ENCODE assay signal across 11 cellular contexts in genomic region chr10:124738441-124738840, GRCh38. TPM values are rescaled to one million over a fixed set of nuclear protein-coding genes. Genes with fewer than 3 reads are reported as not detected.
A peak's percentile ranks its signal among the peaks of the same experiment; 100 is the strongest.
DNase-seq lines count a peak whose midpoint lies in the region; ATAC-seq, FAIRE-seq and TF ChIP-seq lines count a peak whose summit lies in the region.
"Had no signal": no experiment of that assay in that cellular context is flagged by ENCODE, and none has a peak within 500 bp of the region (broad histone marks: within the 10 kb centered on the region; RNA-seq: fewer than 3 reads in every experiment).

No MANE protein-coding gene starts in this region.

- no peak for ATAC-seq in GM23338
- ATAC-seq in T-helper 17 cell = no peak

- no peak for TF ChIP-seq CTCF in GM23338 (conservative IDR thresholded peaks at IDR 0.05; ENCODE audit: low read depth in 2 of 2)
- TF ChIP-seq CTCF in stomach (IDR thresholded peaks at IDR 0.05) = no peak

- no peak for TF ChIP-seq POLR2A in stomach (IDR thresholded peaks at IDR 0.05)

- H3K36me3 Mint-ChIP-seq in GM23338 (ENCODE audit: low read depth) (no peaks in the 10 kb centered on the region), T-helper 17 cell (ENCODE audit: low read depth) (peaks cover 2% of the 10 kb centered on the region), immature natural killer cell (peaks cover 0 to 9% (median 4%) of the 10 kb centered on the region in 3 donors)

- H3K36me3 ChIP-seq in GM23338 (ENCODE audit: insufficient read depth) = no peaks in the 10 kb centered on the region
- H3K36me3 ChIP-seq in stomach = no peaks in the 10 kb centered on the region
- H3K36me3 ChIP-seq: ascending aorta had no signal

- FAIRE-seq in GM19239 (lab: Jason Lieb, UNC) = no peak

- TF ChIP-seq EP300 in stomach (IDR thresholded peaks at IDR 0.05) = no peak

- H3K4me3 ChIP-seq in GM23338 (no peak overlapping the region), stomach (no peak overlapping the region)
- H3K4me3 ChIP-seq: ascending aorta had no signal

- H2AFZ ChIP-seq in GM23338 = no peak overlapping the region

- no peaks in the 10 kb centered on the region for H3K9me2 ChIP-seq in GM23338 (ENCODE audit: insufficient read depth)

- peak overlapping the region; percentile 44; the same call in 1 of the 2 replicates for H3K4me2 ChIP-seq in GM23338

- H3K79me2 ChIP-seq in GM23338 (replicated peaks; ENCODE audit: insufficient read depth) = peaks cover 24% of the 10 kb centered on the region

- H3K4me1 Mint-ChIP-seq in GM23338 (peaks cover 69% of the 10 kb centered on the region), T-helper 17 cell (peaks cover 83% of the 10 kb centered on the region), immature natural killer cell (peaks cover 94 to 95% of the 10 kb centered on the region in 2 donors)

- peaks cover 32% of the 10 kb centered on the region for H4K20me1 ChIP-seq in GM23338 (replicated peaks; ENCODE audit: insufficient read depth)

- DNase-seq in GM23338 (ENCODE audit: low spot score) (no peak), T-helper 17 cell (no peak), immature natural killer cell (no peak), stomach (no peak), NCI-H2227 (lab: John Stamatoyannopoulos, UW; ENCODE audit: unreplicated experiment) (no peak), midbrain (lab: John Stamatoyannopoulos, UW) (no peak), GM19239 (ENCODE audit: insufficient read length, low spot score) (no peak), COLO668 (lab: John Stamatoyannopoulos, UW; ENCODE audit: unreplicated experiment) (no peak)
- DNase-seq: stimulated activated CD4-positive, alpha-beta T cell treated with anti-CD3 and anti-CD28 coated beads, Interleukin-12 subunit alpha, Interleukin-12 subunit beta, amount 100 ng/mL, for 4 hours had no signal

- H3K27me3 Mint-ChIP-seq in GM23338 (ENCODE audit: insufficient read depth, low read depth, poor library complexity) (peaks cover 37% of the 10 kb centered on the region), T-helper 17 cell (no peaks in the 10 kb centered on the region), immature natural killer cell (ENCODE audit: low read depth in 3 of 3) (peaks cover 14 to 37% (median 33%) of the 10 kb centered on the region in 3 donors)

- H3K4me3 Mint-ChIP-seq in GM23338 (no peak overlapping the region; the same call in 2 of the 3 replicates), T-helper 17 cell (peak overlapping the region; percentile 39), immature natural killer cell (peak overlapping the region; percentile 4 to 99 (median 95))

- no peak overlapping the region for H3K27ac ChIP-seq in GM23338 (ENCODE audit: low read depth)
- H3K27ac ChIP-seq in stomach = peak overlapping the region in 4 of 5 donors; percentile 72 to 94 (median 86)

- H3K27ac Mint-ChIP-seq in GM23338 = no peak overlapping the region
- H3K27ac Mint-ChIP-seq in T-helper 17 cell = peak overlapping the region; percentile 100
- peak overlapping the region; percentile 95 to 99 (median 96) for H3K27ac Mint-ChIP-seq in immature natural killer cell

- no peaks in the 10 kb centered on the region for H3K9me3 Mint-ChIP-seq in GM23338
- no peaks in the 10 kb centered on the region for H3K9me3 Mint-ChIP-seq in immature natural killer cell
- H3K9me3 Mint-ChIP-seq: T-helper 2 cell treated with Interferon-gamma antibody and Interleukin-4, amounts not matched to agents 5 μg/mL and 100 μg/mL, for 36 hours had no signal

- WGBS in stomach, 5 donors = 51 to 79% (median 69%) methylated on average over 5 to 6 of the region's 6 CpGs

- H3K9me3 ChIP-seq in T-helper 17 cell (ENCODE audit: control insufficient read depth, low read length, poor library complexity, severe bottlenecking) = no peaks in the 10 kb centered on the region
- H3K9me3 ChIP-seq in stomach = no peaks in the 10 kb centered on the region
- H3K9me3 ChIP-seq: ascending aorta had no signal

- intact Hi-C loops in stomach (cut with DNase I; ENCODE audit: low total_unique reads) = loop anchor here (10.0 kb wide), 1 partner anchor 104 kb away; no protein-coding TSS in a partner anchor

- H3F3A ChIP-seq in GM23338 (replicated peaks; ENCODE audit: low read depth) = 0 out of 2 replicates have a peak, but pooled peaks cover 3% of the 10 kb centered on the region

- peaks cover 28% of the 10 kb centered on the region for H3K27me3 ChIP-seq in GM23338 (ENCODE audit: insufficient read depth)
- no peaks in the 10 kb centered on the region for H3K27me3 ChIP-seq in stomach
- H3K27me3 ChIP-seq: ascending aorta had no signal

- H3K4me1 ChIP-seq in GM23338 (ENCODE audit: insufficient read depth) (peaks cover 57% of the 10 kb centered on the region), stomach (peaks cover 84 to 100% (median 98%) of the 10 kb centered on the region in 4 donors)

TF ChIP-seq in GM23338, 12 proteins besides CTCF, POLR2A, EP300 and RAD21 (continues in another document):
- TF ChIP-seq JUNB (IDR thresholded peaks at IDR 0.05; ENCODE audit: unreplicated experiment) (no peak), ETS1 (IDR thresholded peaks at IDR 0.05) (no peak), POLR2AphosphoS5 (IDR thresholded peaks at IDR 0.05; ENCODE audit: low read depth) (no peak)

RNA-seq across cellular contexts. Expression of gene FAM53B, which starts 5.7 kb away (rescaled TPM):
- 14.5 and 20.3 TPM in 2 replicates for total RNA-seq in GM23338 (2014; rRNA removed; shearing (Covaris generic))
- polyA plus RNA-seq in GM23338 (2016; fragmentation: Nextera tagmentation; extraction: Ambion mirVana) (3.0 and 3.5 TPM in 2 replicates), immature natural killer cell (10 to 100 TPM; 12.1 to 62.1 (median 23.8) TPM), stomach (1 to 10 TPM; 5.7 to 9.3 (median 8.2) TPM)
- total RNA-seq in T-helper 17 cell (10 to 100 TPM; 68.5 to 69.2 TPM), stomach (10 to 100 TPM in 4 of 5 donors, 1 to 10 TPM in 1; 9.4 to 46.9 (median 19.3) TPM)

RNA-seq across cellular contexts. Expression of gene EEF1AKMT2, which starts 53.2 kb away (rescaled TPM):
- total RNA-seq in GM23338 (2014; rRNA removed; shearing (Covaris generic)) = 29.7 and 38.0 TPM in 2 replicates
- polyA plus RNA-seq in GM23338 (2016; fragmentation: Nextera tagmentation; extraction: Ambion mirVana) (29.4 and 35.0 TPM in 2 replicates), immature natural killer cell (10 to 100 TPM; 15.9 to 24.0 (median 18.5) TPM), stomach (10 to 100 TPM; 11.3 to 13.3 (median 11.6) TPM)
- total RNA-seq in T-helper 17 cell (10 to 100 TPM; 14.5 to 16.2 TPM), stomach (10 to 100 TPM in 4 of 5 donors, 1 to 10 TPM in 1; 7.6 to 47.9 (median 18.0) TPM)
